Comparison of ENCODE assay signal across 11 cellular contexts in genomic region chr2:157782057-157782845, GRCh38.
A peak's percentile ranks its signal among the peaks of the same experiment; 100 is the strongest.
DNase-seq lines count a peak whose midpoint lies in the region; ATAC-seq and TF ChIP-seq lines count a peak whose summit lies in the region.
"Had no signal": no experiment of that assay in that cellular context is flagged by ENCODE, and none has a peak within 500 bp of the region (broad histone marks: within the 10 kb centered on the region; RNA-seq: fewer than 3 reads in every experiment).

No MANE protein-coding gene starts in this region.

- H3K27ac ChIP-seq in trophoblast cell (ENCODE audit: low read depth, low read length) = no peak overlapping the region

- H2BK12ac ChIP-seq in trophoblast cell (ENCODE audit: low read length) = no peak overlapping the region

- H3K14ac ChIP-seq in trophoblast cell (ENCODE audit: low read length) = no peak overlapping the region

- H3K4ac ChIP-seq in trophoblast cell (ENCODE audit: low read depth, low read length) = no peak overlapping the region

- intact Hi-C loops in activated CD8-positive, alpha-beta T cell treated with anti-CD3 and anti-CD28 coated beads for 36 hours (cut with micrococcal nuclease) = loop anchor here (5.0 kb wide), 2 partner anchors 90 to 120 kb away; no protein-coding TSS in a partner anchor

- POLR2A ChIA-PET in activated CD8-positive, alpha-beta T cell treated with anti-CD3 and anti-CD28 coated beads for 36 hours (lab: Charles Lee) = no interaction called here
- POLR2A ChIA-PET in activated CD8-positive, alpha-beta T cell treated with anti-CD3 and anti-CD28 coated beads, Interleukin-2, amount 10 ng/mL, durations not matched to agents 7 days and 5 days (lab: Charles Lee) = no interaction called here

- no peak overlapping the region for H3K18ac ChIP-seq in trophoblast cell (ENCODE audit: low read length)

- in situ Hi-C loops in SK-MEL-5 (cut with HindIII; ENCODE audit: low pct_unique_long_range_greater_than_20kb, low sequenced_read_pairs) = loop anchor here (25.0 kb wide), 1 partner anchor 230 kb away; no protein-coding TSS in a partner anchor

- H3K4me1 Mint-ChIP-seq in activated CD8-positive, alpha-beta T cell treated with anti-CD3 and anti-CD28 coated beads for 36 hours (ENCODE audit: low read depth) = peaks cover 33% of the 10 kb centered on the region
- H3K4me1 Mint-ChIP-seq in activated CD8-positive, alpha-beta T cell treated with anti-CD3 and anti-CD28 coated beads, Interleukin-2, amount 10 ng/mL, durations not matched to agents 7 days and 5 days (ENCODE audit: low read depth) = peaks cover 21% of the 10 kb centered on the region

- no CpG with 5 or more reads among the region's 4 CpGs for WGBS in trophoblast cell (ENCODE audit: extremely low coverage, insufficient coverage, insufficient read length)

- no peaks in the 10 kb centered on the region for H3K79me2 ChIP-seq in trophoblast cell (ENCODE audit: control insufficient read depth, insufficient read depth, low read length, poor library complexity)

- no peaks in the 10 kb centered on the region for H3K9me3 Mint-ChIP-seq in activated CD8-positive, alpha-beta T cell treated with anti-CD3 and anti-CD28 coated beads for 36 hours
- no peaks in the 10 kb centered on the region for H3K9me3 Mint-ChIP-seq in activated CD8-positive, alpha-beta T cell treated with anti-CD3 and anti-CD28 coated beads, Interleukin-2, amount 10 ng/mL, durations not matched to agents 7 days and 5 days (ENCODE audit: insufficient read depth)
- H3K9me3 Mint-ChIP-seq: natural killer cell treated with Interleukin-12 subunit alpha and Interleukin-12 subunit beta and Interleukin-15 and Interleukin-18, amount 100 ng/mL, for 72 hours had no signal

- H3K4me1 ChIP-seq in trophoblast cell (ENCODE audit: control insufficient read depth in 1 of 2, insufficient read depth in 2 of 2, low read length in 2 of 2) = peaks cover 0 to 4% of the 10 kb centered on the region in 2 experiments

- H2BK120ac ChIP-seq in trophoblast cell (ENCODE audit: insufficient read depth, low read length, poor library complexity) = no peak overlapping the region

- peaks cover 0 to 4% of the 10 kb centered on the region in 2 experiments for H3K36me3 ChIP-seq in trophoblast cell (ENCODE audit: control insufficient read depth in 1 of 2, insufficient read depth in 2 of 2, low read length in 2 of 2)

- no peaks in the 10 kb centered on the region for H3K27me3 Mint-ChIP-seq in activated CD8-positive, alpha-beta T cell treated with anti-CD3 and anti-CD28 coated beads for 36 hours
- no peaks in the 10 kb centered on the region for H3K27me3 Mint-ChIP-seq in activated CD8-positive, alpha-beta T cell treated with anti-CD3 and anti-CD28 coated beads, Interleukin-2, amount 10 ng/mL, durations not matched to agents 7 days and 5 days (ENCODE audit: low read depth)
- H3K27me3 Mint-ChIP-seq: natural killer cell treated with Interleukin-12 subunit alpha and Interleukin-12 subunit beta and Interleukin-15 and Interleukin-18, amount 100 ng/mL, for 72 hours had no signal

- CTCF ChIA-PET in activated CD8-positive, alpha-beta T cell treated with anti-CD3 and anti-CD28 coated beads for 36 hours (lab: Charles Lee) = interaction anchor here (0.6 to 6.3 kb wide), 5 partner anchors 59 to 224 kb away, joined by 3 to 44 read pairs (median 4); partner anchors contain the start of gene ACVR1
- CTCF ChIA-PET in activated CD8-positive, alpha-beta T cell treated with anti-CD3 and anti-CD28 coated beads, Interleukin-2, amount 10 ng/mL, durations not matched to agents 7 days and 5 days (lab: Charles Lee) = interaction anchor here (1.4 to 1.7 kb wide), 2 partner anchors 94 to 242 kb away, joined by 4 to 6 read pairs; partner anchors contain the start of gene ACVR1

- peak; percentile 87 for ATAC-seq in activated CD8-positive, alpha-beta T cell treated with anti-CD3 and anti-CD28 coated beads for 36 hours
- ATAC-seq in activated CD8-positive, alpha-beta T cell treated with anti-CD3 and anti-CD28 coated beads, Interleukin-2, amount 10 ng/mL, durations not matched to agents 7 days and 5 days = no peak
- ATAC-seq in stimulated activated naive CD8-positive, alpha-beta T cell treated with anti-CD3 and anti-CD28 coated beads, Interleukin-15, Interleukin-2, amounts not matched to agents 100 U/mL and 50 U/mL, for 24 hours = peak; percentile 83
- ATAC-seq: natural killer cell treated with Interleukin-12 subunit alpha and Interleukin-12 subunit beta and Interleukin-15 and Interleukin-18, amount 100 ng/mL, for 72 hours had no signal

- peaks cover 14% of the 10 kb centered on the region for H3K36me3 Mint-ChIP-seq in activated CD8-positive, alpha-beta T cell treated with anti-CD3 and anti-CD28 coated beads for 36 hours (ENCODE audit: low read depth)
- H3K36me3 Mint-ChIP-seq in activated CD8-positive, alpha-beta T cell treated with anti-CD3 and anti-CD28 coated beads, Interleukin-2, amount 10 ng/mL, durations not matched to agents 7 days and 5 days (ENCODE audit: low read depth) = no peaks in the 10 kb centered on the region
- H3K36me3 Mint-ChIP-seq: natural killer cell treated with Interleukin-12 subunit alpha and Interleukin-12 subunit beta and Interleukin-15 and Interleukin-18, amount 100 ng/mL, for 72 hours had no signal

- H4K8ac ChIP-seq in trophoblast cell (ENCODE audit: low read depth, low read length) = no peak overlapping the region

- no peaks in the 10 kb centered on the region for H3K27me3 ChIP-seq in trophoblast cell (ENCODE audit: insufficient read depth, low read length)

- H3K27ac Mint-ChIP-seq in activated CD8-positive, alpha-beta T cell treated with anti-CD3 and anti-CD28 coated beads for 36 hours = peak overlapping the region; percentile 63
- no peak overlapping the region for H3K27ac Mint-ChIP-seq in activated CD8-positive, alpha-beta T cell treated with anti-CD3 and anti-CD28 coated beads, Interleukin-2, amount 10 ng/mL, durations not matched to agents 7 days and 5 days
- H3K27ac Mint-ChIP-seq: natural killer cell treated with Interleukin-12 subunit alpha and Interleukin-12 subunit beta and Interleukin-15 and Interleukin-18, amount 100 ng/mL, for 72 hours had no signal

- H2AFZ ChIP-seq in trophoblast cell (ENCODE audit: insufficient read depth, low read length, poor library complexity) = no peak overlapping the region

- H3K4me2 ChIP-seq in trophoblast cell (ENCODE audit: low read length) = no peak overlapping the region

- H3K4me3 ChIP-seq in trophoblast cell (ENCODE audit: low read depth, low read length) = no peak overlapping the region

- H2BK5ac ChIP-seq in trophoblast cell (ENCODE audit: low read depth, low read length, poor library complexity) = no peak overlapping the region

- no peak overlapping the region for H4K91ac ChIP-seq in trophoblast cell (ENCODE audit: low read depth, low read length)

- no peak overlapping the region for H3K4me3 Mint-ChIP-seq in activated CD8-positive, alpha-beta T cell treated with anti-CD3 and anti-CD28 coated beads for 36 hours
- H3K4me3 Mint-ChIP-seq in activated CD8-positive, alpha-beta T cell treated with anti-CD3 and anti-CD28 coated beads, Interleukin-2, amount 10 ng/mL, durations not matched to agents 7 days and 5 days = no peak overlapping the region
- H3K4me3 Mint-ChIP-seq: natural killer cell treated with Interleukin-12 subunit alpha and Interleukin-12 subunit beta and Interleukin-15 and Interleukin-18, amount 100 ng/mL, for 72 hours had no signal

- no peaks in the 10 kb centered on the region for H3K9me3 ChIP-seq in trophoblast cell (ENCODE audit: insufficient read depth, low read depth, low read length)

- DNase-seq in activated CD8-positive, alpha-beta T cell treated with anti-CD3 and anti-CD28 coated beads for 36 hours = peak; percentile 51
- no peak for DNase-seq in activated CD8-positive, alpha-beta T cell treated with anti-CD3 and anti-CD28 coated beads, Interleukin-2, amount 10 ng/mL, durations not matched to agents 7 days and 5 days
- DNase-seq in SK-MEL-5 (ENCODE audit: low read depth, low spot score) (peak; percentile 55), glomerular visceral epithelial cell (ENCODE audit: extremely low spot score) (peak; percentile 33), NCI-H1092 (lab: John Stamatoyannopoulos, UW) (no peak), trophoblast cell (no peak)
- DNase-seq in stimulated activated naive CD8-positive, alpha-beta T cell treated with anti-CD3 and anti-CD28 coated beads, Interleukin-15, Interleukin-2, amounts not matched to agents 100 U/mL and 50 U/mL, for 24 hours = no peak
- no peak for DNase-seq in stimulated activated naive CD4-positive, alpha-beta T cell (lab: John Stamatoyannopoulos, UW)
- DNase-seq: Karpas-422, T-helper 9 cell had no signal

- no peak overlapping the region for H4K12ac ChIP-seq in trophoblast cell (ENCODE audit: low read depth, low read length)

- TF ChIP-seq CTCF in activated CD8-positive, alpha-beta T cell treated with anti-CD3 and anti-CD28 coated beads for 36 hours (IDR thresholded peaks at IDR 0.05) = peak; percentile 29

- H2AK5ac ChIP-seq in trophoblast cell (ENCODE audit: low read length) = no peak overlapping the region

- H3K23ac ChIP-seq in trophoblast cell (ENCODE audit: low read length) = no peak overlapping the region

- no peaks in the 10 kb centered on the region for H3K79me1 ChIP-seq in trophoblast cell (ENCODE audit: low read length)

- no peak overlapping the region for H3K9ac ChIP-seq in trophoblast cell (ENCODE audit: low read length)

Comparison
In these comparisons a context has a peak if more than half of its experiments do, and no peak if none do; other contexts are left out.
1. DNase-seq: peak in activated CD8-positive, alpha-beta T cell treated with anti-CD3 and anti-CD28 coated beads for 36 hours (single experiment), SK-MEL-5 (single experiment) and glomerular visceral epithelial cell (single experiment); none in activated CD8-positive, alpha-beta T cell treated with anti-CD3 and anti-CD28 coated beads, Interleukin-2, amount 10 ng/mL, durations not matched to agents 7 days and 5 days (single experiment), stimulated activated naive CD8-positive, alpha-beta T cell treated with anti-CD3 and anti-CD28 coated beads, Interleukin-15, Interleukin-2, amounts not matched to agents 100 U/mL and 50 U/mL, for 24 hours (single experiment), stimulated activated naive CD4-positive, alpha-beta T cell (0 of 6), NCI-H1092 (single experiment) and trophoblast cell (0 of 2).